In the genomic region with DNA sequence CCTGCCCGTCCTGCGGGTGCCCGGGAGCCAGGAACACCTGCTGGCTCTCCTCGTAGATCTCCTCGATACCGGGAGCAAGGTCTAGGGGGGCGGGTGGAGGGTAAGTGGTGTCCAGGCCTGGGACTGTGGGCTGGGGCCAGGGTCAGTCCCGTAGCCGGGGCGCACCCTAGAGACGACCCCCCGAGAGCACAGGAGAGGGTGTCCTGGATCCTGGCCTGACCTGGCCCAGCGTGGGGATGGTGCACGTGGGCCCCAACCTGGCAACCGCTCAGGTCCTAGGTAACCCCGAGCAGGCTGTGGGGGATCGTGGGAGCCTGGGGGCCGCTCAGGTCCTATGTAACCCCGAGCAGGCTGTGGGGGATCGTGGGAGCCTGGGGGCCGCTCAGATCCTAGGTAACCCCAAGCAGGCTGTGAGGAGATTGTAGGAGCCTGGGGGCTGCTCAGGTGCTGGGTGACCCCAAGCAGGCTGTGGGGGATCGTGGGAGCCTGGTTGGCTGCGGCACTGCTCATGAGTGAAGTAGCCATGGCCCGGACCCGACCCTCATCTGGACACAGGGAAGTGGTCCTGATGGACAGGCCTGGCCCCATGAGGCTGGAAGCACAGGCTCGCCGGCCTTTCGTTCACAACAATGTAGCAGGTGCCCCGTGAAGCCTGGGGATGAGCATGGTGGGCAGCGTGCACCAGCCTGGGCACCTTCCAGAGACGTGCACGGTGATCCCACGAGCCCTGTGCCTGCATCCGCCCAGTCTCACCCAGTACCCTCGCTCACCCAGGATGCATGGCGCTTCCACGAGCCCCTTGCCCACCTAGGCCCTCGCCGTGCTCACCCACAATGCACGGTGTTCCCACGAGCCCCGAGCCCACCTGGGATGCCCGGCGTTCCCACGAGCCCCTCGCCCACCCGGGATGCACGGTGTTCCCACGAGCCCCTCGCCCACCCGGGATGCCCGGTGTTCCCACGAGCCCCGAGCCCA, we compare ENCODE assay signal across 22 cellular contexts.
"Had no signal": no experiment of that assay in that cellular context is flagged by ENCODE, and none has a peak within 500 bp of the region (broad histone marks: within the 10 kb centered on the region; RNA-seq: fewer than 3 reads in every experiment).

No MANE protein-coding gene starts in this region.

- H3K4me2 ChIP-seq: neural progenitor cell had no signal

- DNase-seq: activated CD4-positive, alpha-beta memory T cell treated with anti-CD3 and anti-CD28 coated beads for 36 hours; activated CD4-positive, alpha-beta T cell treated with anti-CD3 and anti-CD28 coated beads for 48 hours; activated CD8-positive, alpha-beta memory T cell treated with anti-CD3 and anti-CD28 coated beads, Interleukin-2, amount 50 U/mL, for 4 hours; activated T-cell treated with anti-CD3 and anti-CD28 coated beads, Interleukin-2, amount 50 U/mL, for 4 hours; central memory CD4-positive, alpha-beta T cell; endodermal cell; foreskin keratinocyte; left lung; lower lobe of right lung; mesendoderm; natural killer cell; stimulated activated CD4-positive, alpha-beta T cell treated with anti-CD3 and anti-CD28 coated beads, Interleukin-4, amount 100 ng/mL, for 24 hours; substantia nigra; upper lobe of right lung had no signal

- H3K9ac ChIP-seq: neural progenitor cell had no signal

- ATAC-seq: activated T-cell treated with anti-CD3 and anti-CD28 coated beads, Interleukin-2, amount 50 U/mL, for 4 hours; activated T-helper 17 cell treated with anti-CD3 and anti-CD28 coated beads, Interleukin-2, amount 50 U/mL, for 72 hours; foreskin keratinocyte; heart left ventricle; left lung; lower lobe of right lung; natural killer cell; sciatic nerve; stimulated activated effector memory CD8-positive, alpha-beta T cell treated with anti-CD3 and anti-CD28 coated beads, Interleukin-12 subunit alpha, Interleukin-12 subunit beta, amount 100 ng/mL, for 72 hours; upper lobe of right lung had no signal

- H3K4me1 ChIP-seq: foreskin keratinocyte had no signal

- H3K27ac ChIP-seq: foreskin keratinocyte, left lung, lower lobe of right lung, neural progenitor cell, upper lobe of right lung had no signal

- H3K9me3 ChIP-seq: breast epithelium, esophagus muscularis mucosa, heart left ventricle, left lung, lower lobe of right lung, upper lobe of right lung had no signal

- H3K4me3 ChIP-seq: breast epithelium, esophagus muscularis mucosa, left lung, lower lobe of right lung, neural progenitor cell, skin epidermis, upper lobe of right lung had no signal

- H3K36me3 ChIP-seq: neural progenitor cell had no signal

- H3K27me3 ChIP-seq: breast epithelium, esophagus muscularis mucosa, foreskin keratinocyte, heart left ventricle, left lung, neural progenitor cell, upper lobe of right lung had no signal

- H2AFZ ChIP-seq: neural progenitor cell had no signal
